In genomic region chr14:91395998-91396660, GRCh38 we compare ENCODE assay signal across 11 cellular contexts. TPM values are rescaled to one million over a fixed set of nuclear protein-coding genes. Genes with fewer than 3 reads are reported as not detected.
DNase-seq lines count a peak whose midpoint lies in the region; ATAC-seq, FAIRE-seq and TF ChIP-seq lines count a peak whose summit lies in the region.
"Had no signal": no experiment of that assay in that cellular context is flagged by ENCODE, and none has a peak within 500 bp of the region (broad histone marks: within the 10 kb centered on the region; RNA-seq: fewer than 3 reads in every experiment).

No MANE protein-coding gene starts in this region.

- H3K9ac ChIP-seq in rectal smooth muscle tissue (ENCODE audit: low read length): no peak overlapping the region
- H3K9ac ChIP-seq in kidney (ENCODE audit: low read length in 2 of 2): no peak overlapping the region

- intact Hi-C loops in dorsolateral prefrontal cortex (cut with DNase I): no loop called here
- intact Hi-C loops in kidney (cut with DNase I): no loop called here
- intact Hi-C loops in pancreas (cut with DNase I): no loop called here

- H3K36me3 ChIP-seq in rectal smooth muscle tissue (ENCODE audit: control insufficient read depth, insufficient read depth, low read length) (no peaks in the 10 kb centered on the region), kidney (ENCODE audit: control insufficient read depth in 1 of 2, insufficient read depth in 2 of 2, low read length in 2 of 2) (no peaks in the 10 kb centered on the region), pancreas (no peaks in the 10 kb centered on the region)
- H3K36me3 ChIP-seq: heart right ventricle, MG63 had no signal

- ATAC-seq in pancreas: no peak
- ATAC-seq: heart right ventricle, psoas muscle had no signal

- TF ChIP-seq CTCF in dorsolateral prefrontal cortex (IDR thresholded peaks at IDR 0.05 in 54 of 56, conservative IDR thresholded peaks at IDR 0.05 in 2 of 56; ENCODE audit: low read depth in 1 of 56, partially characterized antibody in 56 of 56) (no peak), kidney (IDR thresholded peaks at IDR 0.05; ENCODE audit: borderline replicate concordance, extremely low read depth, insufficient read depth) (no peak), pancreas (IDR thresholded peaks at IDR 0.05) (no peak)

- no peaks in the 10 kb centered on the region for H3K27me3 ChIP-seq in dorsolateral prefrontal cortex
- H3K27me3 ChIP-seq in rectal smooth muscle tissue (ENCODE audit: control insufficient read depth, insufficient read depth, low read length): no peaks in the 10 kb centered on the region
- H3K27me3 ChIP-seq in pancreas: no peaks in the 10 kb centered on the region
- H3K27me3 ChIP-seq: MG63 had no signal

- no peak for FAIRE-seq in kidney (lab: Jason Lieb, UNC)
- FAIRE-seq in pancreas (lab: Jason Lieb, UNC): no peak

- H3K27ac ChIP-seq in dorsolateral prefrontal cortex: peak overlapping the region in 4 of 59 donors; percentile 9 to 44 (median 22)
- H3K27ac ChIP-seq in rectal smooth muscle tissue (ENCODE audit: low read depth, low read length): no peak overlapping the region
- no peak overlapping the region for H3K27ac ChIP-seq in kidney (ENCODE audit: low read depth in 2 of 2, low read length in 2 of 2)
- H3K27ac ChIP-seq in pancreas: no peak overlapping the region
- H3K27ac ChIP-seq: psoas muscle had no signal

- WGBS in pancreas, 2 donors: 84 to 85% methylated on average over 23 of the region's 23 CpGs

- DNase-seq in NCI-H446 (lab: John Stamatoyannopoulos, UW) (peak; percentile 32 to 51), NCI-H446 treated with DMSO at 0.1 percent for 48 hours (lab: John Stamatoyannopoulos, UW) (no peak), NCI-H345 treated with DMSO at 0.1 percent for 48 hours (lab: John Stamatoyannopoulos, UW; ENCODE audit: unreplicated experiment) (peak; percentile 60), dorsolateral prefrontal cortex (no peak), kidney (no peak), pancreas (no peak)
- no peak for DNase-seq in activated CD4-positive, alpha-beta T cell treated with anti-CD3 and anti-CD28 coated beads, Interleukin-2, amount 50 U/mL, for 1 hour
- DNase-seq: heart right ventricle, MG63, psoas muscle had no signal

- H3K4me1 ChIP-seq in rectal smooth muscle tissue (ENCODE audit: control insufficient read depth, insufficient read depth, low read length): no peaks in the 10 kb centered on the region
- peaks cover 7 to 21% of the 10 kb centered on the region in 2 donors for H3K4me1 ChIP-seq in kidney (ENCODE audit: control insufficient read depth in 1 of 2, insufficient read depth in 1 of 2, low read depth in 1 of 2, low read length in 2 of 2)
- peaks cover 40 to 52% (median 42%) of the 10 kb centered on the region in 3 donors for H3K4me1 ChIP-seq in pancreas
- H3K4me1 ChIP-seq: psoas muscle had no signal

- H3K9me3 ChIP-seq in kidney (ENCODE audit: control insufficient read depth in 1 of 2, low read length in 2 of 2) (no peaks in the 10 kb centered on the region), pancreas (no peaks in the 10 kb centered on the region)
- H3K9me3 ChIP-seq: heart right ventricle, MG63, psoas muscle had no signal

- H3K4me3 ChIP-seq in dorsolateral prefrontal cortex: peak overlapping the region in 35 of 59 donors; percentile 1 to 47 (median 25)
- H3K4me3 ChIP-seq in rectal smooth muscle tissue (ENCODE audit: low read length): peak overlapping the region; percentile 21
- H3K4me3 ChIP-seq in kidney (ENCODE audit: low read length in 2 of 2): no peak overlapping the region
- no peak overlapping the region for H3K4me3 ChIP-seq in pancreas
- H3K4me3 ChIP-seq: heart right ventricle, MG63, psoas muscle had no signal

RNA-seq across cellular contexts. Expression of gene CCDC88C, which starts 21.5 kb away (rescaled TPM):
- total RNA-seq in dorsolateral prefrontal cortex (10 to 100 TPM in 48 of 120 experiments, 1 to 10 TPM in 72; 2.3 to 20.5 (median 9.2) TPM), kidney (32.8 TPM), pancreas (10 to 100 TPM; 11.5 to 20.2 (median 14.6) TPM)
- polyA plus RNA-seq in kidney (ENCODE audit: insufficient read depth, low read depth, low replicate concordance) (6.6 TPM), pancreas (10 to 100 TPM; 10.3 to 19.9 TPM)

Comparison
In these comparisons a context has a peak if more than half of its experiments do, and no peak if none do; other contexts are left out.
1. DNase-seq: peak in NCI-H446 (2 of 2) and NCI-H345 treated with DMSO at 0.1 percent for 48 hours (single experiment); none in NCI-H446 treated with DMSO at 0.1 percent for 48 hours (single experiment), dorsolateral prefrontal cortex (0 of 10), kidney (single experiment), pancreas (0 of 6) and activated CD4-positive, alpha-beta T cell treated with anti-CD3 and anti-CD28 coated beads, Interleukin-2, amount 50 U/mL, for 1 hour (single experiment).
2. H3K4me3 ChIP-seq: peak in dorsolateral prefrontal cortex (35 of 59) and rectal smooth muscle tissue (single experiment); none in kidney (0 of 2) and pancreas (0 of 4).